In genomic region chr16:29115814-29116166, GRCh38 we compare ENCODE assay signal across 8 cellular contexts.
A peak's percentile ranks its signal among the peaks of the same experiment; 100 is the strongest.
DNase-seq lines count a peak whose midpoint lies in the region; ATAC-seq and TF ChIP-seq lines count a peak whose summit lies in the region.
"Not testable (repeated sequence)": the region's sequence is repeated elsewhere in the genome, so short reads cannot be mapped to it uniquely, and the experiment has no call there.

No MANE protein-coding gene starts in this region.

- H3K79me2 ChIP-seq in GM23248 (ENCODE audit: insufficient read depth) = not testable (repeated sequence)

- peak overlapping the region; percentile 34 for H3K9ac ChIP-seq in GM23248
- H3K9ac ChIP-seq in colonic mucosa (ENCODE audit: low read depth in 2 of 2, low read length in 2 of 2) = not testable (repeated sequence)

- H3K27me3 Mint-ChIP-seq in Calu3 (ENCODE audit: unreplicated experiment) = peaks cover 12% of the 10 kb centered on the region
- H3K27me3 Mint-ChIP-seq in activated T-helper 1 cell treated with anti-CD3 and anti-CD28 coated beads, Interleukin-12 subunit alpha, Interleukin-12 subunit beta, Interleukin-2, Interleukin-4 antibody, amounts not matched to agents 30 ng/mL and 10 ng/mL and 1 ng/mL, durations not matched to agents 14 hours and 24 hours and 36 hours (ENCODE audit: insufficient read depth) = not testable (repeated sequence)

- 0 out of 2 replicates have a peak overlapping the region, but pooled peaks have one; percentile 5 for H2AFZ ChIP-seq in GM23248

- H3K9me3 Mint-ChIP-seq in Calu3 (ENCODE audit: low read depth, unreplicated experiment); activated T-helper 1 cell treated with anti-CD3 and anti-CD28 coated beads, Interleukin-12 subunit alpha, Interleukin-12 subunit beta, Interleukin-2, Interleukin-4 antibody, amounts not matched to agents 30 ng/mL and 10 ng/mL and 1 ng/mL, durations not matched to agents 14 hours and 24 hours and 36 hours: not testable (repeated sequence)

- H3K36me3 Mint-ChIP-seq in Calu3 (ENCODE audit: insufficient read depth, unreplicated experiment) = not testable (repeated sequence)
- H3K36me3 Mint-ChIP-seq in activated T-helper 1 cell treated with anti-CD3 and anti-CD28 coated beads, Interleukin-12 subunit alpha, Interleukin-12 subunit beta, Interleukin-2, Interleukin-4 antibody, amounts not matched to agents 30 ng/mL and 10 ng/mL and 1 ng/mL, durations not matched to agents 14 hours and 24 hours and 36 hours (ENCODE audit: low read depth) = peaks cover 32% of the 10 kb centered on the region

- not testable (repeated sequence) for H4K20me1 ChIP-seq in GM23248 (ENCODE audit: insufficient read depth)

- peaks cover 12% of the 10 kb centered on the region for H3K4me1 Mint-ChIP-seq in Calu3 (ENCODE audit: low read depth, unreplicated experiment)
- peaks cover 46% of the 10 kb centered on the region for H3K4me1 Mint-ChIP-seq in activated T-helper 1 cell treated with anti-CD3 and anti-CD28 coated beads, Interleukin-12 subunit alpha, Interleukin-12 subunit beta, Interleukin-2, Interleukin-4 antibody, amounts not matched to agents 30 ng/mL and 10 ng/mL and 1 ng/mL, durations not matched to agents 14 hours and 24 hours and 36 hours (ENCODE audit: low read depth)

- not testable (repeated sequence) for H3F3A ChIP-seq in GM23248 (ENCODE audit: insufficient read depth)

- TF ChIP-seq CTCF in Calu3 (IDR thresholded peaks at IDR 0.05; ENCODE audit: unreplicated experiment); omental fat pad (IDR thresholded peaks at IDR 0.05); thoracic aorta (IDR thresholded peaks at IDR 0.05): not testable (repeated sequence)
- peak; percentile 9 for TF ChIP-seq CTCF in colonic mucosa (IDR thresholded peaks at IDR 0.05)
- TF ChIP-seq CTCF in heart right ventricle (IDR thresholded peaks at IDR 0.05) = peak in 1 of 9 donors; percentile 17

- 15 to 22% methylated on average over 4 of the region's 4 CpGs for WGBS in GM23248 (ENCODE audit: low coverage in 1 of 2, low lambda C conversion rate in 2 of 2, missing lambda C conversion rate in 2 of 2), 2 experiments
- 36 to 37% methylated on average over 4 of the region's 4 CpGs for WGBS in heart right ventricle, 2 donors

- BruUV-seq in Calu3 (replicated peaks; lab: Mats Ljungman, UMichigan) = not testable (repeated sequence)

- not testable (repeated sequence) for H3K36me3 ChIP-seq in GM23248 (ENCODE audit: low read depth); colonic mucosa; thoracic aorta
- peaks cover 0 to 46% (median 0%) of the 10 kb centered on the region in 9 donors for H3K36me3 ChIP-seq in heart right ventricle

- not testable (repeated sequence) for H3K4me3 ChIP-seq in GM23248, colonic mucosa, heart right ventricle
- peak overlapping the region; percentile 35 for H3K4me3 ChIP-seq in thoracic aorta

- H3K27me3 ChIP-seq in GM23248 (replicated peaks; ENCODE audit: insufficient read depth); colonic mucosa; heart right ventricle; thoracic aorta (replicated peaks; ENCODE audit: insufficient read depth): not testable (repeated sequence)

- CTCF ChIA-PET in Calu3 (lab: Charles Lee) = not testable (repeated sequence)

- H3K9me2 ChIP-seq in GM23248 (ENCODE audit: insufficient read depth) = not testable (repeated sequence)

- not testable (repeated sequence) for H3K27ac Mint-ChIP-seq in Calu3 (ENCODE audit: unreplicated experiment)
- peak overlapping the region; percentile 48 for H3K27ac Mint-ChIP-seq in activated T-helper 1 cell treated with anti-CD3 and anti-CD28 coated beads, Interleukin-12 subunit alpha, Interleukin-12 subunit beta, Interleukin-2, Interleukin-4 antibody, amounts not matched to agents 30 ng/mL and 10 ng/mL and 1 ng/mL, durations not matched to agents 14 hours and 24 hours and 36 hours

- ATAC-seq in heart right ventricle (peak in 4 of 8 donors; percentile 21 to 61 (median 40)), omental fat pad (ENCODE audit: low FRiP score) (peak; percentile 47)
- ATAC-seq in thoracic aorta (ENCODE audit: insufficient number of reproducible peaks, low FRiP score, low read depth) = not testable (repeated sequence)

- in situ Hi-C loops in GM23248 (cut with MboI) = not testable (repeated sequence)

- not testable (repeated sequence) for DNase-seq in Calu3; activated T-helper 1 cell treated with anti-CD3 and anti-CD28 coated beads, Interleukin-12 subunit alpha, Interleukin-12 subunit beta, Interleukin-2, Interleukin-4 antibody, amounts not matched to agents 30 ng/mL and 10 ng/mL and 1 ng/mL, durations not matched to agents 14 hours and 24 hours and 36 hours (ENCODE audit: low spot score); colonic mucosa; heart right ventricle; omental fat pad (ENCODE audit: low spot score); thoracic aorta (ENCODE audit: low spot score)
- peak; percentile 54 for DNase-seq in GM23248
- DNase-seq in RKO (ENCODE audit: low spot score) = peak; percentile 23

- H3K27ac ChIP-seq in GM23248 (0 out of 2 replicates have a peak overlapping the region, but pooled peaks have one; percentile 14), heart right ventricle (peak overlapping the region in 8 of 10 donors; percentile 7 to 64 (median 48))
- H3K27ac ChIP-seq in colonic mucosa, thoracic aorta: not testable (repeated sequence)

- intact Hi-C loops in Calu3 (cut with micrococcal nuclease; ENCODE audit: unreplicated experiment) = loop anchor here (10.0 kb wide), 1 partner anchor 199 kb away; no protein-coding TSS in a partner anchor
- intact Hi-C loops in activated T-helper 1 cell treated with anti-CD3 and anti-CD28 coated beads, Interleukin-12 subunit alpha, Interleukin-12 subunit beta, Interleukin-2, Interleukin-4 antibody, amounts not matched to agents 30 ng/mL and 10 ng/mL and 1 ng/mL, durations not matched to agents 14 hours and 24 hours and 36 hours (cut with micrococcal nuclease); colonic mucosa (cut with DNase I): not testable (repeated sequence)
- intact Hi-C loops in heart right ventricle (cut with DNase I) = loop anchor here in 5 of 10 donors (5.0 to 10.0 kb wide), 5 partner anchors 59 to 199 kb away; no protein-coding TSS in a partner anchor

- not testable (repeated sequence) for H3K4me1 ChIP-seq in GM23248 (ENCODE audit: insufficient read depth); colonic mucosa; thoracic aorta (ENCODE audit: control insufficient read depth in 1 of 2, low read depth in 2 of 2)
- peaks cover 3 to 39% (median 20%) of the 10 kb centered on the region in 9 donors for H3K4me1 ChIP-seq in heart right ventricle

- not testable (repeated sequence) for H3K9me3 ChIP-seq in GM23248 (ENCODE audit: low read depth); colonic mucosa; heart right ventricle; thoracic aorta

- H3K4me2 ChIP-seq in GM23248 (ENCODE audit: unreplicated experiment) = peak overlapping the region; percentile 38

- peak overlapping the region; percentile 39 for H3K4me3 Mint-ChIP-seq in Calu3 (ENCODE audit: low read depth, unreplicated experiment)
- H3K4me3 Mint-ChIP-seq in activated T-helper 1 cell treated with anti-CD3 and anti-CD28 coated beads, Interleukin-12 subunit alpha, Interleukin-12 subunit beta, Interleukin-2, Interleukin-4 antibody, amounts not matched to agents 30 ng/mL and 10 ng/mL and 1 ng/mL, durations not matched to agents 14 hours and 24 hours and 36 hours = not testable (repeated sequence)
